In the genomic region with DNA sequence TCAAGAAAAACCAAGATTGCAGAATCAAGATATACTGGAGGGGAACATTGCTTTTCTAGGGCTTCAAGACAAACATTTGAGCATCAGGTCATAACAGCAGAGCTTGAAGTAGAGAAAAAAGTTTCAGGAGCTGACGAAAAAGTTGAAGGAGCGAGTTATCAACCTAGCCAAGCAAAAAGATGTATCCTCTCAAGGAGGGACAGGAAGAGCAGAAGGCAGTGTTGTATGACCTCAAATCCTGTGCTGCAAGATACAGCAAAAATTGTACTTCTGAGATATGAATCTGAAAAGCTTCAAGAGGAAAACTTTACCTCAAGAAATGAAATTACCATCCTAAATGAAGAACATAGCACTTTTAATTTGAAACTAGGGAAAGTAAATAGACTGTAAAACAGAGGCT, we compare ENCODE assay signal across 27 cellular contexts.
A peak's percentile ranks its signal among the peaks of the same experiment; 100 is the strongest.
DNase-seq lines count a peak whose midpoint lies in the region; ATAC-seq lines count a peak whose summit lies in the region.
"Had no signal": no experiment of that assay in that cellular context is flagged by ENCODE, and none has a peak within 500 bp of the region (broad histone marks: within the 10 kb centered on the region; RNA-seq: fewer than 3 reads in every experiment).

No MANE protein-coding gene starts in this region.

- peak overlapping the region; percentile 4 for H3K4me3 Mint-ChIP-seq in activated CD4-positive, alpha-beta T cell treated with anti-CD3 and anti-CD28 coated beads, Interleukin-2, amount 10 ng/mL, durations not matched to agents 7 days and 5 days
- no peak overlapping the region for H3K4me3 Mint-ChIP-seq in activated CD8-positive, alpha-beta T cell treated with anti-CD3 and anti-CD28 coated beads, Interleukin-2, amount 10 ng/mL, durations not matched to agents 7 days and 5 days
- H3K4me3 Mint-ChIP-seq in naive thymus-derived CD4-positive, alpha-beta T cell: peak overlapping the region; percentile 59 to 87 (median 74)
- no peak overlapping the region for H3K4me3 Mint-ChIP-seq in stimulated activated memory B cell treated with anti-CD40 and anti-IgM and Interleukin-4, amounts not matched to agents 10 μg/mL and 1 μg/mL and 100 μg/mL, for 72 hours

- intact Hi-C loops in naive thymus-derived CD4-positive, alpha-beta T cell (cut with micrococcal nuclease): loop anchor here (5.0 to 10.0 kb wide), 6 partner anchors 37 to 1650 kb away; partner anchors contain the start of genes FUBP1 (in 1 of the 2), PIGK (in 1 of the 2) and RABGGTB (in 1 of the 2)

- peaks cover 27 to 62% of the 10 kb centered on the region in 2 donors for H3K4me1 ChIP-seq in naive thymus-derived CD4-positive, alpha-beta T cell (ENCODE audit: control insufficient read depth in 2 of 2, insufficient read depth in 2 of 2, low read length in 2 of 2)
- peaks cover 31% of the 10 kb centered on the region for H3K4me1 ChIP-seq in effector memory CD4-positive, alpha-beta T cell (ENCODE audit: control insufficient read depth, insufficient read depth, low read length, poor library complexity, severe bottlenecking)
- H3K4me1 ChIP-seq: body of pancreas, Caco-2, psoas muscle had no signal

- no peak for ATAC-seq in activated CD8-positive, alpha-beta T cell treated with anti-CD3 and anti-CD28 coated beads, Interleukin-2, amount 10 ng/mL, durations not matched to agents 7 days and 5 days
- ATAC-seq in naive thymus-derived CD4-positive, alpha-beta T cell: no peak
- no peak for ATAC-seq in stimulated activated memory B cell treated with anti-CD40 and anti-IgM and Interleukin-4, amounts not matched to agents 10 μg/mL and 1 μg/mL and 100 μg/mL, for 72 hours
- no peak for ATAC-seq in activated CD4-positive, CD25-positive, alpha-beta regulatory T cell treated with anti-CD3 and anti-CD28 coated beads, Interleukin-2, amount 50 U/mL, for 24 hours
- ATAC-seq: body of pancreas, heart left ventricle, left cardiac atrium, psoas muscle had no signal

- no peaks in the 10 kb centered on the region for H3K27me3 Mint-ChIP-seq in activated CD4-positive, alpha-beta T cell treated with anti-CD3 and anti-CD28 coated beads, Interleukin-2, amount 10 ng/mL, durations not matched to agents 7 days and 5 days
- no peaks in the 10 kb centered on the region for H3K27me3 Mint-ChIP-seq in activated CD8-positive, alpha-beta T cell treated with anti-CD3 and anti-CD28 coated beads, Interleukin-2, amount 10 ng/mL, durations not matched to agents 7 days and 5 days (ENCODE audit: low read depth)
- H3K27me3 Mint-ChIP-seq in naive thymus-derived CD4-positive, alpha-beta T cell: no peaks in the 10 kb centered on the region
- H3K27me3 Mint-ChIP-seq in stimulated activated memory B cell treated with anti-CD40 and anti-IgM and Interleukin-4, amounts not matched to agents 10 μg/mL and 1 μg/mL and 100 μg/mL, for 72 hours: no peaks in the 10 kb centered on the region

- peaks cover 0 to 5% (median 0%) of the 10 kb centered on the region in 3 experiments for H3K9me3 ChIP-seq in naive thymus-derived CD4-positive, alpha-beta T cell (ENCODE audit: control insufficient read depth in 2 of 3, low read length in 3 of 3)
- no peaks in the 10 kb centered on the region for H3K9me3 ChIP-seq in effector memory CD4-positive, alpha-beta T cell (ENCODE audit: control insufficient read depth, low read length)
- H3K9me3 ChIP-seq: body of pancreas, Caco-2, psoas muscle had no signal

- peaks cover 32% of the 10 kb centered on the region for H3K36me3 Mint-ChIP-seq in activated CD4-positive, alpha-beta T cell treated with anti-CD3 and anti-CD28 coated beads, Interleukin-2, amount 10 ng/mL, durations not matched to agents 7 days and 5 days (ENCODE audit: low read depth)
- H3K36me3 Mint-ChIP-seq in activated CD8-positive, alpha-beta T cell treated with anti-CD3 and anti-CD28 coated beads, Interleukin-2, amount 10 ng/mL, durations not matched to agents 7 days and 5 days (ENCODE audit: low read depth): peaks cover 21% of the 10 kb centered on the region
- H3K36me3 Mint-ChIP-seq in naive thymus-derived CD4-positive, alpha-beta T cell: peaks cover 12 to 27% (median 17%) of the 10 kb centered on the region in 5 donors
- no peaks in the 10 kb centered on the region for H3K36me3 Mint-ChIP-seq in stimulated activated memory B cell treated with anti-CD40 and anti-IgM and Interleukin-4, amounts not matched to agents 10 μg/mL and 1 μg/mL and 100 μg/mL, for 72 hours

- POLR2A ChIA-PET in activated CD4-positive, alpha-beta T cell treated with anti-CD3 and anti-CD28 coated beads, Interleukin-2, amount 10 ng/mL, durations not matched to agents 7 days and 5 days (lab: Charles Lee): no interaction called here
- POLR2A ChIA-PET in activated CD8-positive, alpha-beta T cell treated with anti-CD3 and anti-CD28 coated beads, Interleukin-2, amount 10 ng/mL, durations not matched to agents 7 days and 5 days (lab: Charles Lee): no interaction called here
- POLR2A ChIA-PET in naive thymus-derived CD4-positive, alpha-beta T cell (lab: Charles Lee): interaction anchor here (1.0 to 2.3 kb wide), 6 partner anchors 12 to 540 kb away, joined by 3 to 16 read pairs (median 4); no protein-coding TSS in a partner anchor

- CTCF ChIA-PET in activated CD4-positive, alpha-beta T cell treated with anti-CD3 and anti-CD28 coated beads, Interleukin-2, amount 10 ng/mL, durations not matched to agents 7 days and 5 days (lab: Charles Lee): no interaction called here
- CTCF ChIA-PET in activated CD8-positive, alpha-beta T cell treated with anti-CD3 and anti-CD28 coated beads, Interleukin-2, amount 10 ng/mL, durations not matched to agents 7 days and 5 days (lab: Charles Lee): no interaction called here
- CTCF ChIA-PET in naive thymus-derived CD4-positive, alpha-beta T cell (lab: Charles Lee): interaction anchor here (0.5 to 2.3 kb wide), 5 partner anchors 14 to 154 kb away, joined by 3 to 7 read pairs (median 3); no protein-coding TSS in a partner anchor

- H3K27ac Mint-ChIP-seq in activated CD4-positive, alpha-beta T cell treated with anti-CD3 and anti-CD28 coated beads, Interleukin-2, amount 10 ng/mL, durations not matched to agents 7 days and 5 days: peak overlapping the region; percentile 12
- H3K27ac Mint-ChIP-seq in activated CD8-positive, alpha-beta T cell treated with anti-CD3 and anti-CD28 coated beads, Interleukin-2, amount 10 ng/mL, durations not matched to agents 7 days and 5 days: peak overlapping the region; percentile 41
- peak overlapping the region; percentile 58 to 96 (median 92) for H3K27ac Mint-ChIP-seq in naive thymus-derived CD4-positive, alpha-beta T cell
- no peak overlapping the region for H3K27ac Mint-ChIP-seq in stimulated activated memory B cell treated with anti-CD40 and anti-IgM and Interleukin-4, amounts not matched to agents 10 μg/mL and 1 μg/mL and 100 μg/mL, for 72 hours

- H3K36me3 ChIP-seq in naive thymus-derived CD4-positive, alpha-beta T cell (ENCODE audit: control insufficient read depth in 2 of 3, insufficient read depth in 3 of 3, low read length in 3 of 3): no peaks in the 10 kb centered on the region
- H3K36me3 ChIP-seq in effector memory CD4-positive, alpha-beta T cell (ENCODE audit: control insufficient read depth, insufficient read depth, low read length): no peaks in the 10 kb centered on the region
- H3K36me3 ChIP-seq: heart left ventricle had no signal

- H3K4me1 Mint-ChIP-seq in activated CD4-positive, alpha-beta T cell treated with anti-CD3 and anti-CD28 coated beads, Interleukin-2, amount 10 ng/mL, durations not matched to agents 7 days and 5 days: peaks cover 34% of the 10 kb centered on the region
- H3K4me1 Mint-ChIP-seq in activated CD8-positive, alpha-beta T cell treated with anti-CD3 and anti-CD28 coated beads, Interleukin-2, amount 10 ng/mL, durations not matched to agents 7 days and 5 days (ENCODE audit: low read depth): peaks cover 29% of the 10 kb centered on the region
- H3K4me1 Mint-ChIP-seq in naive thymus-derived CD4-positive, alpha-beta T cell: peaks cover 26 to 64% (median 40%) of the 10 kb centered on the region in 7 donors
- no peaks in the 10 kb centered on the region for H3K4me1 Mint-ChIP-seq in stimulated activated memory B cell treated with anti-CD40 and anti-IgM and Interleukin-4, amounts not matched to agents 10 μg/mL and 1 μg/mL and 100 μg/mL, for 72 hours

- peaks cover 35% of the 10 kb centered on the region for H3K9me3 Mint-ChIP-seq in activated CD4-positive, alpha-beta T cell treated with anti-CD3 and anti-CD28 coated beads, Interleukin-2, amount 10 ng/mL, durations not matched to agents 7 days and 5 days
- peaks cover 15% of the 10 kb centered on the region for H3K9me3 Mint-ChIP-seq in activated CD8-positive, alpha-beta T cell treated with anti-CD3 and anti-CD28 coated beads, Interleukin-2, amount 10 ng/mL, durations not matched to agents 7 days and 5 days (ENCODE audit: insufficient read depth)
- H3K9me3 Mint-ChIP-seq in naive thymus-derived CD4-positive, alpha-beta T cell: peaks cover 5 to 28% (median 16%) of the 10 kb centered on the region in 11 donors
- peaks cover 10% of the 10 kb centered on the region for H3K9me3 Mint-ChIP-seq in stimulated activated memory B cell treated with anti-CD40 and anti-IgM and Interleukin-4, amounts not matched to agents 10 μg/mL and 1 μg/mL and 100 μg/mL, for 72 hours

- no peak overlapping the region for H3K4me3 ChIP-seq in naive thymus-derived CD4-positive, alpha-beta T cell (ENCODE audit: low read length)
- H3K4me3 ChIP-seq in effector memory CD4-positive, alpha-beta T cell (ENCODE audit: insufficient read depth, low read depth, low read length, poor library complexity, severe bottlenecking): no peak overlapping the region
- H3K4me3 ChIP-seq: body of pancreas, heart left ventricle, psoas muscle had no signal

- DNase-seq in activated CD4-positive, alpha-beta T cell treated with anti-CD3 and anti-CD28 coated beads, Interleukin-2, amount 10 ng/mL, durations not matched to agents 7 days and 5 days: no peak
- no peak for DNase-seq in activated CD4-positive, alpha-beta T cell treated with anti-CD3 and anti-CD28 coated beads, Interleukin-2, amount 50 U/mL, for 48 hours
- DNase-seq in GDM1 (lab: John Stamatoyannopoulos, UW): peak; percentile 28
- no peak for DNase-seq in activated CD8-positive, alpha-beta T cell treated with anti-CD3 and anti-CD28 coated beads, Interleukin-2, amount 10 ng/mL, durations not matched to agents 7 days and 5 days
- peak in 5 of 9 donors; percentile 15 to 37 (median 33) for DNase-seq in naive thymus-derived CD4-positive, alpha-beta T cell
- no peak for DNase-seq in effector memory CD4-positive, alpha-beta T cell
- DNase-seq: activated CD4-positive, alpha-beta T cell treated with anti-CD3 and anti-CD28 coated beads for 48 hours; AML-193; body of pancreas; Caco-2; cerebellar nuclear complex; DMS79; HCEC 1CT; heart left ventricle; left cardiac atrium; mammary epithelial cell; NCI-H1048; NCI-H1694 treated with DMSO at 0.1 percent for 48 hours; NCI-H2171 treated with DMSO at 0.1 percent for 48 hours; NCI-H524 treated with DMSO at 0.1 percent for 48 hours; psoas muscle; SIG-M5; SW 1271; trophoblast cell had no signal

- no peaks in the 10 kb centered on the region for H3K27me3 ChIP-seq in naive thymus-derived CD4-positive, alpha-beta T cell (ENCODE audit: control insufficient read depth in 2 of 2, insufficient read depth in 2 of 2, low read length in 2 of 2)
- H3K27me3 ChIP-seq in effector memory CD4-positive, alpha-beta T cell (replicated peaks; ENCODE audit: control insufficient read depth, insufficient read depth, low read length, poor library complexity, severe bottlenecking): no peaks in the 10 kb centered on the region
- H3K27me3 ChIP-seq: body of pancreas, heart left ventricle had no signal

- peak overlapping the region; percentile 32 for H3K27ac ChIP-seq in naive thymus-derived CD4-positive, alpha-beta T cell (ENCODE audit: low read depth, low read length)
- H3K27ac ChIP-seq in effector memory CD4-positive, alpha-beta T cell (ENCODE audit: insufficient read depth, low read length, poor library complexity, severe bottlenecking): no peak overlapping the region
- H3K27ac ChIP-seq: body of pancreas, epithelial cell of prostate, heart left ventricle, psoas muscle had no signal

Comparison
In these comparisons a context has a peak if more than half of its experiments do, and no peak if none do; other contexts are left out.
1. DNase-seq: peak in GDM1 (single experiment) and naive thymus-derived CD4-positive, alpha-beta T cell (5 of 9); none in activated CD4-positive, alpha-beta T cell treated with anti-CD3 and anti-CD28 coated beads, Interleukin-2, amount 10 ng/mL, durations not matched to agents 7 days and 5 days (single experiment), activated CD4-positive, alpha-beta T cell treated with anti-CD3 and anti-CD28 coated beads, Interleukin-2, amount 50 U/mL, for 48 hours (0 of 2), activated CD8-positive, alpha-beta T cell treated with anti-CD3 and anti-CD28 coated beads, Interleukin-2, amount 10 ng/mL, durations not matched to agents 7 days and 5 days (single experiment) and effector memory CD4-positive, alpha-beta T cell (0 of 3).
2. H3K4me3 Mint-ChIP-seq: peak in activated CD4-positive, alpha-beta T cell treated with anti-CD3 and anti-CD28 coated beads, Interleukin-2, amount 10 ng/mL, durations not matched to agents 7 days and 5 days (single experiment) and naive thymus-derived CD4-positive, alpha-beta T cell (10 of 10); none in activated CD8-positive, alpha-beta T cell treated with anti-CD3 and anti-CD28 coated beads, Interleukin-2, amount 10 ng/mL, durations not matched to agents 7 days and 5 days (single experiment) and stimulated activated memory B cell treated with anti-CD40 and anti-IgM and Interleukin-4, amounts not matched to agents 10 μg/mL and 1 μg/mL and 100 μg/mL, for 72 hours (single experiment).